In the genomic region with DNA sequence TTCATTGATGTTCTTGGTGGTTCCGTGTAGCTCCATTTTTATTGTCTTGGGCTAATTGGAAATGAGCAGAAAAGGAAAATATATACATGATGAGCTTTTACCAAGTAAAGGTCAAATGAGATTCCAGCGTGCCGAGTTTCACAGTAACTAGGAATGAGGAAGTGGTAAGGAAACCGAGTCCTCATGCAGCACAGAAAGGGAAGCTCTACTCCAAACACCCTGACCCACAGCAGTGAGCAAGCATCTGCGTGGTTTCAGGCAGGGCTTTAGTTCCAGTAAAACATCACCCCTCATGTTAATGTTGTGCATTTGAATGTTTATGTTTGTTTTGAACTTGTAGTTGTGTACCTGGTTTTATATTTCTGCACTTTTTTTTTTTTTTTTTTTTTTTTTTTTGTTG, we compare ENCODE assay signal across 8 cellular contexts.
DNase-seq lines count a peak whose midpoint lies in the region; ATAC-seq and TF ChIP-seq lines count a peak whose summit lies in the region.

No MANE protein-coding gene starts in this region.

- H2AFZ ChIP-seq in osteoblast (ENCODE audit: low read length) (no peak overlapping the region), Karpas-422 (ENCODE audit: low read length) (no peak overlapping the region)

- H3K79me2 ChIP-seq in osteoblast (ENCODE audit: insufficient read depth, low read length) (peaks cover 10% of the 10 kb centered on the region), Karpas-422 (ENCODE audit: low read length) (no peaks in the 10 kb centered on the region)

- H3K9me2 ChIP-seq in Karpas-422 (replicated peaks; ENCODE audit: insufficient read depth, low read length) = no peaks in the 10 kb centered on the region

- H4K20me1 ChIP-seq in osteoblast (ENCODE audit: insufficient read depth, low read length) (peaks cover 11% of the 10 kb centered on the region), Karpas-422 (ENCODE audit: insufficient read depth, low read depth, low read length) (no peaks in the 10 kb centered on the region)

- peaks cover 47% of the 10 kb centered on the region for H3K4me1 Mint-ChIP-seq in activated naive CD4-positive, alpha-beta T cell treated with anti-CD3 and anti-CD28 coated beads, Interleukin-2, amount 50 U/mL, for 24 hours

- H3K36me3 ChIP-seq in osteoblast (ENCODE audit: insufficient read depth, low read length) (no peaks in the 10 kb centered on the region), Karpas-422 (ENCODE audit: insufficient read depth, low read length) (no peaks in the 10 kb centered on the region)

- no peak overlapping the region for H3K4me3 Mint-ChIP-seq in activated naive CD4-positive, alpha-beta T cell treated with anti-CD3 and anti-CD28 coated beads, Interleukin-2, amount 50 U/mL, for 24 hours

- peak overlapping the region; percentile 13 for H3K27ac Mint-ChIP-seq in activated naive CD4-positive, alpha-beta T cell treated with anti-CD3 and anti-CD28 coated beads, Interleukin-2, amount 50 U/mL, for 24 hours

- peak; percentile 60 for ATAC-seq in HG03469 (IDR thresholded peaks at IDR 0.05; ENCODE audit: unreplicated experiment)

- TF ChIP-seq CTCF in astrocyte of the cerebellum (IDR thresholded peaks at IDR 0.05; ENCODE audit: low read depth, low read length, missing control alignments) (no peak), osteoblast (IDR thresholded peaks at IDR 0.05; ENCODE audit: extremely low read depth, low read depth, low read length) (no peak)

- H3K4me1 ChIP-seq in osteoblast (ENCODE audit: insufficient read depth, low read length) = peaks cover 19% of the 10 kb centered on the region
- H3K4me1 ChIP-seq in Karpas-422 (ENCODE audit: low read length) = no peaks in the 10 kb centered on the region

- no peaks in the 10 kb centered on the region for H3K9me3 Mint-ChIP-seq in activated naive CD4-positive, alpha-beta T cell treated with anti-CD3 and anti-CD28 coated beads, Interleukin-2, amount 50 U/mL, for 24 hours

- no peaks in the 10 kb centered on the region for H3K27me3 Mint-ChIP-seq in activated naive CD4-positive, alpha-beta T cell treated with anti-CD3 and anti-CD28 coated beads, Interleukin-2, amount 50 U/mL, for 24 hours

- H3K27ac ChIP-seq in osteoblast (ENCODE audit: low read depth, low read length) (no peak overlapping the region), Karpas-422 (ENCODE audit: low read length) (no peak overlapping the region)

- peak overlapping the region; percentile 6 for H3K4me2 ChIP-seq in osteoblast (ENCODE audit: insufficient read depth, low read length)
- no peak overlapping the region for H3K4me2 ChIP-seq in Karpas-422 (ENCODE audit: low read depth, low read length, poor library complexity, severe bottlenecking)

- H3K36me3 Mint-ChIP-seq in activated naive CD4-positive, alpha-beta T cell treated with anti-CD3 and anti-CD28 coated beads, Interleukin-2, amount 50 U/mL, for 24 hours = no peaks in the 10 kb centered on the region

- in situ Hi-C loops in astrocyte of the cerebellum (cut with HindIII; ENCODE audit: low sequenced_read_pairs) = no loop called here

- H3K4me3 ChIP-seq in astrocyte of the cerebellum (ENCODE audit: low read depth, low read length) = no peak overlapping the region
- no peak overlapping the region for H3K4me3 ChIP-seq in osteoblast (ENCODE audit: insufficient read depth, low read length)
- no peak overlapping the region for H3K4me3 ChIP-seq in Karpas-422 (ENCODE audit: low read length)

- no peaks in the 10 kb centered on the region for H3K27me3 ChIP-seq in osteoblast (ENCODE audit: insufficient read depth, low read length)
- H3K27me3 ChIP-seq in Karpas-422 (ENCODE audit: low read length) = no peaks in the 10 kb centered on the region

- H3K9me3 ChIP-seq in osteoblast (ENCODE audit: low read depth, low read length) = no peaks in the 10 kb centered on the region
- no peaks in the 10 kb centered on the region for H3K9me3 ChIP-seq in Karpas-422 (ENCODE audit: low read length)

- H3K9ac ChIP-seq in Karpas-422 (ENCODE audit: low read length) = no peak overlapping the region

- no peak for DNase-seq in activated naive CD4-positive, alpha-beta T cell treated with anti-CD3 and anti-CD28 coated beads, Interleukin-2, amount 50 U/mL, for 16 hours
- DNase-seq in astrocyte of the cerebellum (ENCODE audit: low read depth) (peak; percentile 66), osteoblast (ENCODE audit: insufficient read length, low spot score, missing footprints) (no peak), Karpas-422 (no peak), NCI-H128 (lab: John Stamatoyannopoulos, UW; ENCODE audit: unreplicated experiment) (no peak)
- no peak for DNase-seq in effector CD4-positive, alpha-beta T cell
